9 cellular contexts compared by ENCODE assay signal in genomic region chr3:4271834-4272233, GRCh38. TPM values are rescaled to one million over a fixed set of nuclear protein-coding genes. Genes with fewer than 3 reads are reported as not detected.
DNase-seq lines count a peak whose midpoint lies in the region; ATAC-seq and TF ChIP-seq lines count a peak whose summit lies in the region.
"Had no signal": no experiment of that assay in that cellular context is flagged by ENCODE, and none has a peak within 500 bp of the region (broad histone marks: within the 10 kb centered on the region; RNA-seq: fewer than 3 reads in every experiment).

No MANE protein-coding gene starts in this region.

- no peak for TF ChIP-seq POLR2A in lower leg skin (IDR thresholded peaks at IDR 0.05)

- POLR2A ChIA-PET in A673 (lab: Charles Lee; ENCODE audit: low non-redundant PET) = no interaction called here

- H3K27me3 ChIP-seq in A673 (replicated peaks; ENCODE audit: insufficient read depth, low read depth, low read length, poor library complexity) = peaks cover 27% of the 10 kb centered on the region
- H3K27me3 ChIP-seq in foreskin keratinocyte = peaks cover 3% of the 10 kb centered on the region

- DNase-seq in A673 (ENCODE audit: low spot score) (peak; percentile 56), RKO (ENCODE audit: low spot score) (peak; percentile 54), foreskin keratinocyte (peak in 1 of 2 donors; percentile 18), stromal cell of bone marrow (ENCODE audit: low read depth) (peak; percentile 28), GDM1 (lab: John Stamatoyannopoulos, UW) (no peak), lower leg skin (ENCODE audit: low spot score in 2 of 2) (no peak)

- CTCF ChIA-PET in A673 (lab: Charles Lee) = interaction anchor here (1.5 kb wide), 1 partner anchor 1072 kb away, joined by 12 read pairs; no protein-coding TSS in a partner anchor

- no TSS peak for BruUV-seq in A673 (replicated peaks; lab: Mats Ljungman, UMichigan)

- no peaks in the 10 kb centered on the region for H3K4me1 ChIP-seq in A673 (ENCODE audit: insufficient read depth, low read length, poor library complexity, severe bottlenecking)
- no peaks in the 10 kb centered on the region for H3K4me1 ChIP-seq in foreskin keratinocyte

- ATAC-seq in foreskin keratinocyte (peak; percentile 76), HG02623 (IDR thresholded peaks at IDR 0.05; ENCODE audit: unreplicated experiment) (no peak)

- H3K4me3 ChIP-seq in A673 (ENCODE audit: low read depth, low read length, poor library complexity, severe bottlenecking) (no peak overlapping the region), lower leg skin (ENCODE audit: low read depth, poor library complexity, severe bottlenecking) (no peak overlapping the region)
- H3K4me3 ChIP-seq: cardiac muscle cell had no signal

- H3K9me3 ChIP-seq in A673 (ENCODE audit: low read depth, low read length, poor library complexity, severe bottlenecking) = no peaks in the 10 kb centered on the region

- no peaks in the 10 kb centered on the region for H3K36me3 ChIP-seq in A673 (ENCODE audit: insufficient read depth, low read length, poor library complexity, severe bottlenecking)
- H3K36me3 ChIP-seq: cardiac muscle cell had no signal

- no peak overlapping the region for H3K27ac ChIP-seq in A673 (ENCODE audit: low read depth, low read length, poor library complexity, severe bottlenecking)
- no peak overlapping the region for H3K27ac ChIP-seq in foreskin keratinocyte
- H3K27ac ChIP-seq: cardiac muscle cell had no signal

- WGBS in lower leg skin, 2 donors = 8 to 12% methylated on average over 4 of the region's 4 CpGs

- intact Hi-C loops in A673 (cut with micrococcal nuclease; ENCODE audit: unreplicated experiment) (loop anchor here (2.0 kb wide), 1 partner anchor 1071 kb away; no protein-coding TSS in a partner anchor), lower leg skin (cut with DNase I; ENCODE audit: low total_unique reads) (loop anchor here (5.0 kb wide), 1 partner anchor 1070 kb away; no protein-coding TSS in a partner anchor)

- TF ChIP-seq CTCF in A673 (conservative IDR thresholded peaks at IDR 0.05; ENCODE audit: low read depth, low read length) (peak; percentile 62), GM12874 (IDR thresholded peaks at IDR 0.05; ENCODE audit: insufficient read depth, low read depth, low read length) (peak; percentile 19; the same call in 1 of the 2 replicates), foreskin keratinocyte (conservative IDR thresholded peaks at IDR 0.05) (peak; percentile 69), lower leg skin (IDR thresholded peaks at IDR 0.05) (no peak)

RNA-seq across cellular contexts. Expression of gene SETMAR, which starts 31.3 kb away (rescaled TPM):
- total RNA-seq in A673 (2021) (25.0 and 25.8 TPM in 2 replicates), foreskin keratinocyte (9.8 and 11.5 TPM in 2 replicates), lower leg skin (10 to 100 TPM; 19.9 to 29.8 (median 27.6) TPM)
- polyA plus RNA-seq in foreskin keratinocyte = 8.3 and 9.3 TPM in 2 replicates

Comparison
In these comparisons a context has a peak if more than half of its experiments do, and no peak if none do; other contexts are left out.
1. DNase-seq: peak in A673 (single experiment), RKO (single experiment) and stromal cell of bone marrow (single experiment); none in GDM1 (single experiment) and lower leg skin (0 of 2).
2. CTCF ChIP-seq: peak in A673 (single experiment), GM12874 (single experiment) and foreskin keratinocyte (single experiment); none in lower leg skin (0 of 3).